ENCODE assay signal across 13 cellular contexts in the genomic region with DNA sequence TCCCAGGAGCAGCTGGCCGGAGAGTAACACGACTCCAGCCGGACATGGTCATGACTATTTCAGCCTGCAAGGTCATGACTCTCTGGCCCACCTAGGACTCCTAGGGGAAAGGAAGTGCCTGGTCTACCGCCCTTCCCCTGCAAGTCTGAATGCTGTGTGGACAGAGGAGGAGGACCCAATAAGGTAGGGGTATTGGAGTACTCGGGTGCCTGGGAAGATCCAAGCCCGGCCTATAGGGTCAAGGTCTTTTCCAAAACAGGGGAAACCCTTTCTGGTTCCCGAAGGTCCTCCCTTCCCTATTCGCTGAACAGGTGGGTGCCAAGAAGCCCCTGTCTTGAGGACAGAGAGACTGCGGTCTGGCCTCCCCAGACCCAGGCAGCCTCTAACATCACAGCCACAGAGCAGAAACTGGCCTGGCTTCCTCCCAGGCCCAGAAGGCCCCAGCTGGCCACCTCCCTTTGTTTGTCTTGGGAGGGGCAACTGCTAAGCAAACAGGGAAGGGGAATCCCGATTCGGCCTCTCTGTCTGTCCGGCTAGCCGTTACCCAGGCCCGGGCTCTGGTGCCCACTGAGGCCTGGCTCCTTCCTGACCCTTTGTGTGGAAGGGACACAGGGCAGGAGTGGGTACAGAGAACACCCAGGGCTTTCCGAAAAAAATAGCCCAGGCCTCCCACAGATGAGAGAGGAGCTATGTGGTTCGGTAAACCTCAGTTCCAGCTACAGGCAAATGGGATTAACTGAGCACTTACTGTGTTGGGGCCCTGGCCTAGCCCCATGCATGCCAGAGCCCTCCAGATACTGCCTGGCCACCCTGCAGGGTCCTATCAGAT. TPM values are rescaled to one million over a fixed set of nuclear protein-coding genes. Genes with fewer than 3 reads are reported as not detected.
DNase-seq lines count a peak whose midpoint lies in the region; ATAC-seq and TF ChIP-seq lines count a peak whose summit lies in the region.
"Had no signal": no experiment of that assay in that cellular context is flagged by ENCODE, and none has a peak within 500 bp of the region (broad histone marks: within the 10 kb centered on the region; RNA-seq: fewer than 3 reads in every experiment).

No MANE protein-coding gene starts in this region.

- in situ Hi-C loops in Panc1 (cut with HindIII; ENCODE audit: low pct_unique_long_range_greater_than_20kb, low sequenced_read_pairs), result no loop called here
- in situ Hi-C loops in KBM-7 (cut with MboI; ENCODE audit: low pct_unique_long_range_greater_than_20kb, low sequenced_read_pairs), result no loop called here

- H3K4me1 Mint-ChIP-seq in Calu3 (ENCODE audit: low read depth, unreplicated experiment), result peaks cover 40% of the 10 kb centered on the region
- peaks cover 26% of the 10 kb centered on the region for H3K4me1 Mint-ChIP-seq in GM23338

- H3K4me3 ChIP-seq in Panc1 (ENCODE audit: low read depth in 2 of 2, low read length in 2 of 2), result no peak overlapping the region
- H3K4me3 ChIP-seq in rectal smooth muscle tissue (ENCODE audit: low read length), result no peak overlapping the region
- H3K4me3 ChIP-seq in GM23338, result no peak overlapping the region
- H3K4me3 ChIP-seq: tibial nerve had no signal

- BruUV-seq in Calu3 (replicated peaks; lab: Mats Ljungman, UMichigan) (no TSS peak), Panc1 (replicated peaks; lab: Mats Ljungman, UMichigan) (no TSS peak)

- intact Hi-C loops in Calu3 (cut with micrococcal nuclease; ENCODE audit: unreplicated experiment), result no loop called here
- intact Hi-C loops in Panc1 (cut with micrococcal nuclease; ENCODE audit: unreplicated experiment), result no loop called here
- intact Hi-C loops in left cardiac atrium (cut with DNase I), result no loop called here

- H3K27me3 Mint-ChIP-seq in Calu3 (ENCODE audit: unreplicated experiment), result no peaks in the 10 kb centered on the region
- peaks cover 23% of the 10 kb centered on the region for H3K27me3 Mint-ChIP-seq in GM23338 (ENCODE audit: insufficient read depth, low read depth, poor library complexity)

- H3K27ac ChIP-seq in Panc1 (ENCODE audit: low read length) (peak overlapping the region; percentile 55), rectal smooth muscle tissue (ENCODE audit: low read depth, low read length) (peak overlapping the region; percentile 61), GM23338 (ENCODE audit: low read depth) (no peak overlapping the region)

- POLR2A ChIA-PET in Panc1 (lab: Charles Lee), result interaction anchor here (0.6 kb wide), 2 partner anchors 22 to 236 kb away, joined by 4 to 13 read pairs; no protein-coding TSS in a partner anchor

- H3K36me3 Mint-ChIP-seq in Calu3 (ENCODE audit: insufficient read depth, unreplicated experiment) (peaks cover 22% of the 10 kb centered on the region), GM23338 (ENCODE audit: low read depth) (no peaks in the 10 kb centered on the region; the same call in 2 of the 3 replicates)

- H4K20me1 ChIP-seq in GM23338 (replicated peaks; ENCODE audit: insufficient read depth), result no peaks in the 10 kb centered on the region

- H3F3A ChIP-seq in GM23338 (replicated peaks; ENCODE audit: low read depth), result peaks cover 15% of the 10 kb centered on the region

- H3K4me3 Mint-ChIP-seq in Calu3 (ENCODE audit: low read depth, unreplicated experiment) (no peak overlapping the region), GM23338 (no peak overlapping the region)

- no peak for TF ChIP-seq CTCF in Calu3 (IDR thresholded peaks at IDR 0.05; ENCODE audit: unreplicated experiment)
- no peak for TF ChIP-seq CTCF in Panc1 (IDR thresholded peaks at IDR 0.05)
- TF ChIP-seq CTCF in GM23338 (conservative IDR thresholded peaks at IDR 0.05; ENCODE audit: low read depth in 2 of 2), result no peak

- no peak overlapping the region for H3K4me2 ChIP-seq in GM23338

- H3K27me3 ChIP-seq in Panc1 (ENCODE audit: control insufficient read depth, insufficient read depth, low read length) (no peaks in the 10 kb centered on the region), rectal smooth muscle tissue (ENCODE audit: control insufficient read depth, insufficient read depth, low read length) (no peaks in the 10 kb centered on the region), GM23338 (ENCODE audit: insufficient read depth) (no peaks in the 10 kb centered on the region)
- H3K27me3 ChIP-seq: tibial nerve had no signal

- ATAC-seq in Panc1 (peak; percentile 81), left cardiac atrium (peak; percentile 31 to 35), HG03442 (IDR thresholded peaks at IDR 0.05; ENCODE audit: unreplicated experiment) (no peak), GM23338 (no peak)

- H3K4me1 ChIP-seq in Panc1 (ENCODE audit: control insufficient read depth, insufficient read depth, low read length) (peaks cover 26% of the 10 kb centered on the region), rectal smooth muscle tissue (ENCODE audit: control insufficient read depth, insufficient read depth, low read length) (no peaks in the 10 kb centered on the region), GM23338 (ENCODE audit: insufficient read depth) (peaks cover 28% of the 10 kb centered on the region)

- DNase-seq in Calu3 (peak; percentile 87), Panc1 (ENCODE audit: low read depth, low spot score) (no peak), left cardiac atrium (peak; percentile 73), KBM-7 (no peak), GM23338 (ENCODE audit: low spot score) (no peak), NCI-H226 (no peak)
- DNase-seq: activated gamma-delta T cell, HCEC 1CT, NCI-H524, T1000 had no signal

- H3K27ac Mint-ChIP-seq in Calu3 (ENCODE audit: unreplicated experiment) (peak overlapping the region; percentile 39), GM23338 (no peak overlapping the region)

- no peak overlapping the region for H2AFZ ChIP-seq in GM23338

- no peaks in the 10 kb centered on the region for H3K9me2 ChIP-seq in GM23338 (ENCODE audit: insufficient read depth)

- CTCF ChIA-PET in Calu3 (lab: Charles Lee), result interaction anchor here (0.6 to 1.9 kb wide), 6 partner anchors 12 to 148 kb away, joined by 3 to 7 read pairs (median 4); no protein-coding TSS in a partner anchor
- CTCF ChIA-PET in Panc1 (lab: Charles Lee), result no interaction called here

- H3K9ac ChIP-seq in rectal smooth muscle tissue (ENCODE audit: low read length), result no peak overlapping the region

- no peaks in the 10 kb centered on the region for H3K9me3 ChIP-seq in Panc1 (ENCODE audit: control insufficient read depth, insufficient read depth, low read depth, low read length)
- H3K9me3 ChIP-seq: tibial nerve had no signal

- no peaks in the 10 kb centered on the region for H3K36me3 ChIP-seq in Panc1 (ENCODE audit: control insufficient read depth, insufficient read depth, low read length)
- no peaks in the 10 kb centered on the region for H3K36me3 ChIP-seq in rectal smooth muscle tissue (ENCODE audit: control insufficient read depth, insufficient read depth, low read length)
- H3K36me3 ChIP-seq in GM23338 (ENCODE audit: insufficient read depth), result no peaks in the 10 kb centered on the region
- H3K36me3 ChIP-seq: tibial nerve had no signal

- H3K79me2 ChIP-seq in GM23338 (replicated peaks; ENCODE audit: insufficient read depth), result no peaks in the 10 kb centered on the region

- H3K9me3 Mint-ChIP-seq in Calu3 (ENCODE audit: low read depth, unreplicated experiment) (no peaks in the 10 kb centered on the region), GM23338 (peaks cover 14% of the 10 kb centered on the region)

TF ChIP-seq in GM23338, 12 proteins besides CTCF, POLR2A, EP300 and RAD21 (continues in another document):
- TF ChIP-seq ETS1 (IDR thresholded peaks at IDR 0.05), result no peak
- no peak for TF ChIP-seq NANOG (IDR thresholded peaks at IDR 0.05; ENCODE audit: borderline replicate concordance)
- TF ChIP-seq ZNF331 (CRISPR knock-in tag; IDR thresholded peaks at IDR 0.05; ENCODE audit: low read depth), result no peak
- TF ChIP-seq JUNB (IDR thresholded peaks at IDR 0.05; ENCODE audit: unreplicated experiment), result no peak

RNA-seq across cellular contexts. Expression of gene GRAMD1A, which starts 5.3 kb away (rescaled TPM):
- 114 and 126 TPM in 2 replicates for total RNA-seq in Calu3 (2022)
- 69.9 TPM for total RNA-seq in Panc1 (2021; ENCODE audit: unreplicated experiment)
- polyA plus RNA-seq in Panc1 (2012; ENCODE audit: insufficient read length), result 71.6 TPM
- 10 to 100 TPM; 29.2 to 45.5 TPM for total RNA-seq in left cardiac atrium
- total RNA-seq in GM23338 (2014; rRNA removed; shearing (Covaris generic)), result 141 and 174 TPM in 2 replicates
- 122 and 125 TPM in 2 replicates for polyA plus RNA-seq in GM23338 (2016; fragmentation: Nextera tagmentation; extraction: Ambion mirVana)

RNA-seq across cellular contexts. Expression of gene ZNF792, which starts 30.8 kb away (rescaled TPM):
- total RNA-seq in Calu3 (2022), result 9.1 and 9.3 TPM in 2 replicates
- total RNA-seq in Panc1 (2021; ENCODE audit: unreplicated experiment), result 1.8 TPM
- 1.2 TPM for polyA plus RNA-seq in Panc1 (2012; ENCODE audit: insufficient read length)
- total RNA-seq in left cardiac atrium, result 1 to 10 TPM; 3.1 to 5.5 TPM
- total RNA-seq in GM23338 (2014; rRNA removed; shearing (Covaris generic)), result 8.8 and 12.8 TPM in 2 replicates
- 1.3 and 1.6 TPM in 2 replicates for polyA plus RNA-seq in GM23338 (2016; fragmentation: Nextera tagmentation; extraction: Ambion mirVana)

RNA-seq across cellular contexts. Expression of gene SCN1B, which starts 35.4 kb away (rescaled TPM):
- total RNA-seq in Calu3 (2022), result 1.4 and 2.1 TPM in 2 replicates
- total RNA-seq in Panc1 (2021; ENCODE audit: unreplicated experiment), result 4.6 TPM
- polyA plus RNA-seq in Panc1 (2012; ENCODE audit: insufficient read length), result 2.1 TPM
- 100 to 1,000 TPM in 1 of 2 donors, 10 to 100 TPM in 1; 73.6 to 163 TPM for total RNA-seq in left cardiac atrium
- 3.4 and 4.8 TPM in 2 replicates for total RNA-seq in GM23338 (2014; rRNA removed; shearing (Covaris generic))
- 1.7 and 1.8 TPM in 2 replicates for polyA plus RNA-seq in GM23338 (2016; fragmentation: Nextera tagmentation; extraction: Ambion mirVana)

RNA-seq across cellular contexts. Expression of gene HPN, which starts 46.7 kb away (rescaled TPM):
- total RNA-seq in Calu3 (2022), result 1.4 and 2.2 TPM in 2 replicates
- total RNA-seq in Panc1 (2021; ENCODE audit: unreplicated experiment), result 0.08 TPM
- polyA plus RNA-seq in Panc1 (2012; ENCODE audit: insufficient read length), result 0.25 TPM
- total RNA-seq in left cardiac atrium, result 1 to 10 TPM; 5.6 to 7.2 TPM
- 16.2 and 17.4 TPM in 2 replicates for total RNA-seq in GM23338 (2014; rRNA removed; shearing (Covaris generic))
- polyA plus RNA-seq in GM23338 (2016; fragmentation: Nextera tagmentation; extraction: Ambion mirVana), result 14.0 and 14.6 TPM in 2 replicates

Comparison
In these comparisons a context has a peak if more than half of its experiments do, and no peak if none do; other contexts are left out.
1. DNase-seq: peak in Calu3 (single experiment) and left cardiac atrium (single experiment); none in Panc1 (single experiment), KBM-7 (single experiment), GM23338 (single experiment) and NCI-H226 (single experiment).
2. ATAC-seq: peak in Panc1 (single experiment) and left cardiac atrium (2 of 2); none in HG03442 (single experiment) and GM23338 (single experiment).
3. RNA of gene SCN1B, which starts 35.4 kb away (total RNA-seq): 73.6 to 163 TPM in left cardiac atrium; 3.4 to 4.8 TPM in GM23338, 4.6 TPM in Panc1 (single experiment) and 1.4 to 2.1 TPM in Calu3; every median in the first group is over 10 times any median in the second.